Comparison of ENCODE assay signal across 21 cellular contexts in genomic region chr14:61120576-61120975, GRCh38.
DNase-seq lines count a peak whose midpoint lies in the region; ATAC-seq and TF ChIP-seq lines count a peak whose summit lies in the region.
"Had no signal": no experiment of that assay in that cellular context is flagged by ENCODE, and none has a peak within 500 bp of the region (broad histone marks: within the 10 kb centered on the region; RNA-seq: fewer than 3 reads in every experiment).

No MANE protein-coding gene starts in this region.

- H3K9me3 ChIP-seq in gastrocnemius medialis (no peaks in the 10 kb centered on the region), left lung (peaks cover 0 to 6% of the 10 kb centered on the region in 2 donors), neuronal stem cell (replicated peaks in 1 of 2; ENCODE audit: control insufficient read depth in 2 of 2, insufficient read depth in 1 of 2, low read depth in 1 of 2, low read length in 2 of 2) (peaks cover 0 to 4% of the 10 kb centered on the region in 2 donors)
- H3K9me3 ChIP-seq: ovary had no signal

- H3K27ac Mint-ChIP-seq in activated CD4-positive, alpha-beta T cell treated with anti-CD3 and anti-CD28 coated beads, Interleukin-2, amount 10 ng/mL, durations not matched to agents 7 days and 5 days, result peak overlapping the region; percentile 55
- peak overlapping the region; percentile 3 for H3K27ac Mint-ChIP-seq in activated B cell treated with CpG ODN at 0.5 μM for 24 hours
- H3K27ac Mint-ChIP-seq: brain, type B pancreatic cell had no signal

- intact Hi-C loops in activated B cell treated with CpG ODN at 0.5 μM for 24 hours (cut with micrococcal nuclease), result loop anchor here (1.0 kb wide), 1 partner anchor 40 kb away; no protein-coding TSS in a partner anchor
- intact Hi-C loops in gastrocnemius medialis (cut with DNase I; ENCODE audit: low total_unique reads), result loop anchor here (10.0 kb wide), 1 partner anchor 866 kb away; no protein-coding TSS in a partner anchor
- intact Hi-C loops in left lung (cut with DNase I), result no loop called here

- H3K27me3 ChIP-seq in gastrocnemius medialis (no peaks in the 10 kb centered on the region), left lung (no peaks in the 10 kb centered on the region), neuronal stem cell (ENCODE audit: control insufficient read depth in 3 of 3, insufficient read depth in 3 of 3, low read depth in 1 of 3, low read length in 3 of 3) (no peaks in the 10 kb centered on the region)
- H3K27me3 ChIP-seq: ovary had no signal

- H3K36me3 Mint-ChIP-seq in activated CD4-positive, alpha-beta T cell treated with anti-CD3 and anti-CD28 coated beads, Interleukin-2, amount 10 ng/mL, durations not matched to agents 7 days and 5 days (ENCODE audit: low read depth), result no peaks in the 10 kb centered on the region
- H3K36me3 Mint-ChIP-seq in activated B cell treated with CpG ODN at 0.5 μM for 24 hours (ENCODE audit: low read depth), result no peaks in the 10 kb centered on the region

- H3K36me3 ChIP-seq in gastrocnemius medialis (no peaks in the 10 kb centered on the region), left lung (no peaks in the 10 kb centered on the region), neuronal stem cell (replicated peaks in 1 of 2; ENCODE audit: control insufficient read depth in 2 of 2, insufficient read depth in 2 of 2, low read length in 2 of 2) (no peaks in the 10 kb centered on the region)
- H3K36me3 ChIP-seq: ovary had no signal

- H3K9me3 Mint-ChIP-seq in activated CD4-positive, alpha-beta T cell treated with anti-CD3 and anti-CD28 coated beads, Interleukin-2, amount 10 ng/mL, durations not matched to agents 7 days and 5 days, result peaks cover 8% of the 10 kb centered on the region
- H3K9me3 Mint-ChIP-seq in activated B cell treated with CpG ODN at 0.5 μM for 24 hours, result peaks cover 4% of the 10 kb centered on the region

- H2BK15ac ChIP-seq in neuronal stem cell (ENCODE audit: low read length), result no peak overlapping the region

- no peaks in the 10 kb centered on the region for H3K27me3 Mint-ChIP-seq in activated CD4-positive, alpha-beta T cell treated with anti-CD3 and anti-CD28 coated beads, Interleukin-2, amount 10 ng/mL, durations not matched to agents 7 days and 5 days
- no peaks in the 10 kb centered on the region for H3K27me3 Mint-ChIP-seq in activated B cell treated with CpG ODN at 0.5 μM for 24 hours
- H3K27me3 Mint-ChIP-seq: brain, type B pancreatic cell had no signal

- H2BK5ac ChIP-seq in neuronal stem cell (ENCODE audit: low read length), result no peak overlapping the region

- TF ChIP-seq POLR2A in gastrocnemius medialis (IDR thresholded peaks at IDR 0.05), result no peak

- H3K4me2 ChIP-seq in neuronal stem cell (ENCODE audit: insufficient read depth, low read length, poor library complexity, severe bottlenecking), result no peak overlapping the region

- H3K14ac ChIP-seq in neuronal stem cell (ENCODE audit: low read length), result no peak overlapping the region

- no peak overlapping the region for H3K18ac ChIP-seq in neuronal stem cell (ENCODE audit: low read length)

- H3K4me1 ChIP-seq in gastrocnemius medialis (peaks cover 32 to 36% of the 10 kb centered on the region in 2 donors), left lung (no peaks in the 10 kb centered on the region), neuronal stem cell (ENCODE audit: control insufficient read depth in 2 of 2, insufficient read depth in 1 of 2, low read depth in 1 of 2, low read length in 2 of 2) (no peaks in the 10 kb centered on the region)

- peak overlapping the region; percentile 4 for H3K4me3 Mint-ChIP-seq in activated CD4-positive, alpha-beta T cell treated with anti-CD3 and anti-CD28 coated beads, Interleukin-2, amount 10 ng/mL, durations not matched to agents 7 days and 5 days
- peak overlapping the region; percentile 0 for H3K4me3 Mint-ChIP-seq in activated B cell treated with CpG ODN at 0.5 μM for 24 hours
- H3K4me3 Mint-ChIP-seq: brain, type B pancreatic cell had no signal

- peak overlapping the region in 3 of 4 donors; percentile 2 to 40 (median 4) for H3K4me3 ChIP-seq in gastrocnemius medialis
- H3K4me3 ChIP-seq in left lung, result no peak overlapping the region
- H3K4me3 ChIP-seq in neuronal stem cell (ENCODE audit: low read length in 2 of 2), result no peak overlapping the region
- H3K4me3 ChIP-seq: mucosa of descending colon, ovary, skin epidermis had no signal

- H3K4me1 Mint-ChIP-seq in activated CD4-positive, alpha-beta T cell treated with anti-CD3 and anti-CD28 coated beads, Interleukin-2, amount 10 ng/mL, durations not matched to agents 7 days and 5 days, result peaks cover 5% of the 10 kb centered on the region
- H3K4me1 Mint-ChIP-seq in activated B cell treated with CpG ODN at 0.5 μM for 24 hours, result peaks cover 17% of the 10 kb centered on the region

- no peak overlapping the region for H2AK5ac ChIP-seq in neuronal stem cell (ENCODE audit: low read depth, low read length)

- H4K8ac ChIP-seq in neuronal stem cell (ENCODE audit: low read depth, low read length), result no peak overlapping the region

- TF ChIP-seq CTCF in activated B cell treated with CpG ODN at 0.5 μM for 24 hours (IDR thresholded peaks at IDR 0.05) (no peak), gastrocnemius medialis (IDR thresholded peaks at IDR 0.05 in 4 of 5, conservative IDR thresholded peaks at IDR 0.05 in 1 of 5) (no peak), left lung (IDR thresholded peaks at IDR 0.05) (no peak)

- CTCF ChIA-PET in activated CD4-positive, alpha-beta T cell treated with anti-CD3 and anti-CD28 coated beads, Interleukin-2, amount 10 ng/mL, durations not matched to agents 7 days and 5 days (lab: Charles Lee), result no interaction called here
- CTCF ChIA-PET in activated B cell treated with CpG ODN at 0.5 μM for 24 hours (lab: Charles Lee), result no interaction called here

- in situ Hi-C loops in gastrocnemius medialis (cut with MboI; ENCODE audit: low sequenced_read_pairs in 4 of 4), result no loop called here

- POLR2A ChIA-PET in activated CD4-positive, alpha-beta T cell treated with anti-CD3 and anti-CD28 coated beads, Interleukin-2, amount 10 ng/mL, durations not matched to agents 7 days and 5 days (lab: Charles Lee), result interaction anchor here (0.8 kb wide), 1 partner anchor 10 kb away, joined by 3 read pairs; no protein-coding TSS in a partner anchor
- POLR2A ChIA-PET in activated B cell treated with CpG ODN at 0.5 μM for 24 hours (lab: Charles Lee), result no interaction called here

- peak overlapping the region; percentile 41 to 64 (median 52) for H3K27ac ChIP-seq in gastrocnemius medialis
- H3K27ac ChIP-seq in left lung, result peak overlapping the region in 1 of 2 donors; percentile 10
- no peak overlapping the region for H3K27ac ChIP-seq in neuronal stem cell (replicated peaks; ENCODE audit: low read length)
- H3K27ac ChIP-seq: ovary, skin epidermis had no signal

- no peak overlapping the region for H4K91ac ChIP-seq in neuronal stem cell (ENCODE audit: low read depth, low read length, poor library complexity)

- no peak overlapping the region for H3K4ac ChIP-seq in neuronal stem cell (ENCODE audit: low read length)

- no peak overlapping the region for H2BK12ac ChIP-seq in neuronal stem cell (ENCODE audit: low read length)

- peak; percentile 56 for ATAC-seq in GM19395 (IDR thresholded peaks at IDR 0.05; ENCODE audit: unreplicated experiment)
- no peak for ATAC-seq in activated B cell treated with CpG ODN at 0.5 μM for 24 hours (ENCODE audit: low read depth)
- ATAC-seq in gastrocnemius medialis, result no peak
- ATAC-seq in left lung, result no peak
- ATAC-seq: mucosa of descending colon had no signal

- H2BK120ac ChIP-seq in neuronal stem cell (ENCODE audit: low read depth, low read length), result no peak overlapping the region

- no peak overlapping the region for H3K23ac ChIP-seq in neuronal stem cell (ENCODE audit: low read depth, low read length, poor library complexity)

- H3K9ac ChIP-seq in neuronal stem cell (ENCODE audit: low read depth, low read length, poor library complexity), result no peak overlapping the region

- WGBS in neuronal stem cell (ENCODE audit: extremely low coverage in 2 of 2, insufficient read length in 2 of 2, insufficient replicate concordance in 1 of 2), 2 donors, result no CpG with 5 or more reads among the region's 8 CpGs

- no peaks in the 10 kb centered on the region for H3K79me1 ChIP-seq in neuronal stem cell (ENCODE audit: low read depth, low read length)

- no peak for DNase-seq in activated CD4-positive, alpha-beta T cell treated with anti-CD3 and anti-CD28 coated beads, Interleukin-2, amount 10 ng/mL, durations not matched to agents 7 days and 5 days
- no peak for DNase-seq in activated CD4-positive, alpha-beta T cell treated with anti-CD3 and anti-CD28 coated beads for 4 hours
- DNase-seq in activated B cell treated with CpG ODN at 0.5 μM for 24 hours (no peak), gastrocnemius medialis (no peak), left lung (no peak), iPS-NIHi7 (ENCODE audit: extremely low spot score) (no peak), neuronal stem cell (ENCODE audit: low spot score) (no peak)
- DNase-seq: activated CD8-positive, alpha-beta memory T cell treated with anti-CD3 and anti-CD28 coated beads for 24 hours; activated naive CD4-positive, alpha-beta T cell treated with Interleukin-2 at 50 U/mL for 16 hours; cortex of kidney; GDM1; head of caudate nucleus; islet precursor cell; mucosa of descending colon; NCI-H1694 treated with DMSO at 0.1 percent for 48 hours; NCI-H446; ovary had no signal

- no peak overlapping the region for H2AFZ ChIP-seq in neuronal stem cell (ENCODE audit: low read length)

Comparison
In these comparisons a context has a peak if more than half of its experiments do, and no peak if none do; other contexts are left out.
1. H3K4me3 ChIP-seq: peak in gastrocnemius medialis (3 of 4); none in left lung (0 of 2) and neuronal stem cell (0 of 2).
2. intact Hi-C loops: an anchor here in activated B cell treated with CpG ODN at 0.5 μM for 24 hours (1.0 kb wide) and gastrocnemius medialis (10.0 kb wide); none called in left lung.